Comparison of ENCODE assay signal across 10 cellular contexts in the genomic region with DNA sequence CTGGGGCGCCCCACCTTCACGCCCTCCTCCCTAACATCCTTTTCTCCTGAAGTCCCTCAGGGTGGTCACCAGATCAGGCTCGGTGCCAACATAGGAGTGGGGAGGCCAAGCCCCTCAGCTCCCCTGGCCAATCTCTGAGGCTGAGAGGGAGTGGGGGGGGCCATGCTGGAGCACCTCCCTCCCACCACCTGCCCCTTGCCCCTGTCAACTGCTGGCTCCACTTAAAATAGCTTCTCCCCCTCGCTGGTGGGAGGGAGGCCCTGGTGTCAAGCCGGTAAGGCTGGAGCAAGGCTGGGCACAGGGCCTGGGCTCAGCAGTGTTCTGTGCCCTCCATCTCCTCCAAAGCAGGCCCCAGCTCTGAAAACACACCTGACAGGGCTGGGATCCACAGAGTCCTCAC. TPM values are rescaled to one million over a fixed set of nuclear protein-coding genes. Genes with fewer than 3 reads are reported as not detected.
DNase-seq lines count a peak whose midpoint lies in the region; TF ChIP-seq lines count a peak whose summit lies in the region.
"Had no signal": no experiment of that assay in that cellular context is flagged by ENCODE, and none has a peak within 500 bp of the region (broad histone marks: within the 10 kb centered on the region; RNA-seq: fewer than 3 reads in every experiment).

No MANE protein-coding gene starts in this region.

- TF ChIP-seq CTCF in ascending aorta (IDR thresholded peaks at IDR 0.05) (no peak), right atrium auricular region (IDR thresholded peaks at IDR 0.05) (no peak), smooth muscle cell (IDR thresholded peaks at IDR 0.05; ENCODE audit: borderline replicate concordance, insufficient read depth, poor library complexity, severe bottlenecking) (no peak)

- DNase-seq in G401 (ENCODE audit: low spot score) (peak; percentile 75), ascending aorta (ENCODE audit: low spot score in 2 of 2) (no peak), right atrium auricular region (ENCODE audit: low spot score) (no peak), smooth muscle cell (lab: John Stamatoyannopoulos, UW; ENCODE audit: unreplicated experiment) (no peak), NCI-H146 (lab: John Stamatoyannopoulos, UW) (no peak), OCI-M1 (lab: John Stamatoyannopoulos, UW) (no peak), C1 segment of cervical spinal cord (lab: John Stamatoyannopoulos, UW) (no peak), iPS-NIHi11 (ENCODE audit: low spot score) (no peak)
- DNase-seq: H9; stimulated activated naive CD4-positive, alpha-beta T cell treated with Interleukin-2 at 50 U/mL for 16 hours had no signal

- H3K4me1 ChIP-seq in ascending aorta, result peaks cover 59 to 73% of the 10 kb centered on the region in 2 donors
- peaks cover 0 to 93% of the 10 kb centered on the region in 2 donors for H3K4me1 ChIP-seq in right atrium auricular region
- peaks cover 56% of the 10 kb centered on the region for H3K4me1 ChIP-seq in smooth muscle cell (ENCODE audit: low read depth)

- no peak overlapping the region for H2AFZ ChIP-seq in smooth muscle cell (ENCODE audit: low read depth)

- peak overlapping the region; percentile 100 for H3K4me2 ChIP-seq in smooth muscle cell

- H3K27me3 ChIP-seq in ascending aorta, result no peaks in the 10 kb centered on the region
- no peaks in the 10 kb centered on the region for H3K27me3 ChIP-seq in right atrium auricular region
- no peaks in the 10 kb centered on the region for H3K27me3 ChIP-seq in smooth muscle cell (ENCODE audit: low read depth)

- peaks cover 77% of the 10 kb centered on the region for H4K20me1 ChIP-seq in smooth muscle cell (ENCODE audit: low read depth)

- H3K36me3 ChIP-seq in ascending aorta, result no peaks in the 10 kb centered on the region
- no peaks in the 10 kb centered on the region for H3K36me3 ChIP-seq in right atrium auricular region
- H3K36me3 ChIP-seq in smooth muscle cell (ENCODE audit: low read depth), result no peaks in the 10 kb centered on the region

- H3K27ac ChIP-seq in ascending aorta, result peak overlapping the region; percentile 86 to 96
- peak overlapping the region; percentile 91 to 93 for H3K27ac ChIP-seq in right atrium auricular region
- peak overlapping the region; percentile 96 for H3K27ac ChIP-seq in smooth muscle cell (ENCODE audit: low read depth)

- H3F3A ChIP-seq in smooth muscle cell (ENCODE audit: low read depth), result peaks cover 32% of the 10 kb centered on the region

- intact Hi-C loops in ascending aorta (cut with DNase I), result loop anchor here (10.0 kb wide), 1 partner anchor 368 kb away; no protein-coding TSS in a partner anchor

- no peak overlapping the region for H3K9ac ChIP-seq in smooth muscle cell (ENCODE audit: low read depth)

- H3K4me3 ChIP-seq in ascending aorta (no peak overlapping the region), right atrium auricular region (no peak overlapping the region), smooth muscle cell (no peak overlapping the region)

- WGBS in smooth muscle cell (ENCODE audit: low lambda C conversion rate), result 83% methylated on average over 5 of the region's 5 CpGs

- H3K9me3 ChIP-seq in ascending aorta (no peaks in the 10 kb centered on the region), right atrium auricular region (no peaks in the 10 kb centered on the region), smooth muscle cell (replicated peaks; ENCODE audit: low read depth) (no peaks in the 10 kb centered on the region)

- H3K79me2 ChIP-seq in smooth muscle cell (ENCODE audit: low read depth), result peaks cover 94% of the 10 kb centered on the region

- in situ Hi-C loops in G401 (cut with HindIII; ENCODE audit: low sequenced_read_pairs), result no loop called here

RNA-seq across cellular contexts. Expression of a gene that starts 4.9 kb away (rescaled TPM):
- total RNA-seq in G401 (2014; rRNA removed; shearing (Covaris generic)), result 93.4 and 100 TPM in 2 replicates
- total RNA-seq in ascending aorta (287 TPM), right atrium auricular region (10 to 100 TPM; 60.3 to 92.8 TPM), smooth muscle cell (183 and 195 TPM in 2 replicates)
- 210 and 249 TPM in 2 replicates for polyA plus RNA-seq in smooth muscle cell

RNA-seq across cellular contexts. Expression of a gene that starts 24.2 kb away (rescaled TPM):
- 0.37 and 1.0 TPM in 2 replicates for total RNA-seq in G401 (2014; rRNA removed; shearing (Covaris generic))
- 1.4 TPM for total RNA-seq in ascending aorta
- total RNA-seq in right atrium auricular region, result 1 to 10 TPM in 1 of 2 donors, under 1 TPM in 1; 0.85 to 1.0 TPM
- total RNA-seq in smooth muscle cell, result 2.4 and 3.1 TPM in 2 replicates
- 7.8 and 10.1 TPM in 2 replicates for polyA plus RNA-seq in smooth muscle cell

RNA-seq across cellular contexts. Expression of a gene that starts 32.4 kb away (rescaled TPM):
- 21.3 and 21.5 TPM in 2 replicates for total RNA-seq in G401 (2014; rRNA removed; shearing (Covaris generic))
- total RNA-seq in ascending aorta (117 TPM), right atrium auricular region (1 to 10 TPM; 3.7 to 4.0 TPM), smooth muscle cell (2.8 and 4.2 TPM in 2 replicates)
- polyA plus RNA-seq in smooth muscle cell, result 0.65 and 1.4 TPM in 2 replicates

RNA-seq across cellular contexts. Expression of a gene that starts 40.6 kb away (rescaled TPM):
- 76.9 and 77.8 TPM in 2 replicates for total RNA-seq in G401 (2014; rRNA removed; shearing (Covaris generic))
- 55.5 TPM for total RNA-seq in ascending aorta
- total RNA-seq in right atrium auricular region, result 10 to 100 TPM; 45.2 to 54.8 TPM
- 24.6 and 30.7 TPM in 2 replicates for total RNA-seq in smooth muscle cell
- polyA plus RNA-seq in smooth muscle cell, result 31.6 and 36.3 TPM in 2 replicates

RNA-seq across cellular contexts. Expression of a gene that starts 41.1 kb away (rescaled TPM):
- 155 and 158 TPM in 2 replicates for total RNA-seq in G401 (2014; rRNA removed; shearing (Covaris generic))
- total RNA-seq in ascending aorta (29.4 TPM), right atrium auricular region (10 to 100 TPM in 1 of 2 donors, 1 to 10 TPM in 1; 5.0 to 13.0 TPM), smooth muscle cell (9.5 and 14.9 TPM in 2 replicates)
- 26.2 and 27.8 TPM in 2 replicates for polyA plus RNA-seq in smooth muscle cell
